Comparison of ENCODE assay signal across 12 cellular contexts in genomic region chr12:94290353-94290752, GRCh38.
DNase-seq lines count a peak whose midpoint lies in the region; ATAC-seq and TF ChIP-seq lines count a peak whose summit lies in the region.
"Had no signal": no experiment of that assay in that cellular context is flagged by ENCODE, and none has a peak within 500 bp of the region (broad histone marks: within the 10 kb centered on the region; RNA-seq: fewer than 3 reads in every experiment).

No MANE protein-coding gene starts in this region.

- no peaks in the 10 kb centered on the region for H3K79me2 ChIP-seq in mesendoderm (ENCODE audit: control insufficient read depth, insufficient read depth, low read length)

- no peak overlapping the region for H3K18ac ChIP-seq in mesendoderm (ENCODE audit: low read length)

- H3K4me1 ChIP-seq in mesendoderm (ENCODE audit: control insufficient read depth, low read depth, low read length) (no peaks in the 10 kb centered on the region), thoracic aorta (ENCODE audit: control insufficient read depth in 1 of 2, low read depth in 2 of 2) (peaks cover 7 to 14% of the 10 kb centered on the region in 2 donors)

- H3K4me2 ChIP-seq in mesendoderm (ENCODE audit: low read length) = no peak overlapping the region

- DNase-seq in NCI-H524 treated with DMSO at 0.1 percent for 48 hours (lab: John Stamatoyannopoulos, UW) (peak; percentile 35), choroid plexus epithelial cell (ENCODE audit: low read depth) (no peak), mesendoderm (peak; percentile 58), thoracic aorta (ENCODE audit: low spot score) (no peak), NCI-H2081 (lab: John Stamatoyannopoulos, UW) (no peak), DMS53 treated with DMSO at 0.1 percent for 48 hours (lab: John Stamatoyannopoulos, UW; ENCODE audit: unreplicated experiment) (no peak), NCI-H1105 treated with DMSO at 0.1 percent for 48 hours (lab: John Stamatoyannopoulos, UW) (no peak)
- DNase-seq: activated T-cell treated with anti-CD3 and anti-CD28 coated beads, Interleukin-2, amount 50 U/mL, for 1 hour; effector memory CD8-positive, alpha-beta T cell; glutamatergic neuron; SHP77 had no signal

- H3K27me3 ChIP-seq in mesendoderm (ENCODE audit: insufficient read depth, low read length, poor library complexity) (no peaks in the 10 kb centered on the region), thoracic aorta (replicated peaks; ENCODE audit: insufficient read depth) (no peaks in the 10 kb centered on the region)

- H4K8ac ChIP-seq in mesendoderm (ENCODE audit: low read depth, low read length) = no peak overlapping the region

- H3K23ac ChIP-seq in mesendoderm (ENCODE audit: low read length) = no peak overlapping the region

- no peak overlapping the region for H3K4ac ChIP-seq in mesendoderm (ENCODE audit: low read depth, low read length)

- no peak overlapping the region for H4K5ac ChIP-seq in mesendoderm (ENCODE audit: low read length)

- H3K36me3 ChIP-seq in mesendoderm (ENCODE audit: control insufficient read depth, insufficient read depth, low read length) = no peaks in the 10 kb centered on the region
- H3K36me3 ChIP-seq in thoracic aorta = no peaks in the 10 kb centered on the region

- no peak overlapping the region for H2BK120ac ChIP-seq in mesendoderm (ENCODE audit: low read depth, low read length)

- H3K9me3 ChIP-seq in thoracic aorta = no peaks in the 10 kb centered on the region

- H3K27ac ChIP-seq in mesendoderm (ENCODE audit: low read depth, low read length) (no peak overlapping the region), thoracic aorta (peak overlapping the region; percentile 1 to 13)

- H2BK5ac ChIP-seq in mesendoderm (ENCODE audit: low read length) = no peak overlapping the region

- H3K9ac ChIP-seq in mesendoderm (ENCODE audit: low read length) = no peak overlapping the region

- no peaks in the 10 kb centered on the region for H3K79me1 ChIP-seq in mesendoderm (ENCODE audit: low read length)

- TF ChIP-seq CTCF in choroid plexus epithelial cell (conservative IDR thresholded peaks at IDR 0.05; ENCODE audit: low read depth, low read length) (peak; percentile 11), thoracic aorta (IDR thresholded peaks at IDR 0.05) (no peak)

- no peak overlapping the region for H3K56ac ChIP-seq in mesendoderm (ENCODE audit: low read length)

- ATAC-seq in thoracic aorta (ENCODE audit: insufficient number of reproducible peaks, low FRiP score, low read depth) = no peak
- ATAC-seq in GM18858 (IDR thresholded peaks at IDR 0.05; ENCODE audit: unreplicated experiment) = no peak
- ATAC-seq: effector memory CD8-positive, alpha-beta T cell had no signal

- H3K4me3 ChIP-seq in choroid plexus epithelial cell (ENCODE audit: low read depth, low read length) (no peak overlapping the region), mesendoderm (ENCODE audit: low read length) (no peak overlapping the region), thoracic aorta (no peak overlapping the region)

- no peak overlapping the region for H2AK5ac ChIP-seq in mesendoderm (ENCODE audit: low read length)

- H2BK15ac ChIP-seq in mesendoderm (replicated peaks; ENCODE audit: low read depth) = no peak overlapping the region

- no CpG with 5 or more reads among the region's 4 CpGs for WGBS in mesendoderm (ENCODE audit: extremely low coverage, insufficient coverage, low lambda C conversion rate)

Comparison
In these comparisons a context has a peak if more than half of its experiments do, and no peak if none do; other contexts are left out.
1. DNase-seq: peak in NCI-H524 treated with DMSO at 0.1 percent for 48 hours (single experiment) and mesendoderm (single experiment); none in choroid plexus epithelial cell (single experiment), thoracic aorta (single experiment), NCI-H2081 (0 of 2), DMS53 treated with DMSO at 0.1 percent for 48 hours (single experiment) and NCI-H1105 treated with DMSO at 0.1 percent for 48 hours (single experiment).